2 cellular contexts compared by ENCODE assay signal in genomic region chr2:16034151-16034974, GRCh38.
TF ChIP-seq lines count a peak whose summit lies in the region.

No MANE protein-coding gene starts in this region.

TF ChIP-seq in GM12878, 131 proteins besides CTCF, POLR2A, EP300 and RAD21 (continued from another document):
- TF ChIP-seq, protein P1, sequence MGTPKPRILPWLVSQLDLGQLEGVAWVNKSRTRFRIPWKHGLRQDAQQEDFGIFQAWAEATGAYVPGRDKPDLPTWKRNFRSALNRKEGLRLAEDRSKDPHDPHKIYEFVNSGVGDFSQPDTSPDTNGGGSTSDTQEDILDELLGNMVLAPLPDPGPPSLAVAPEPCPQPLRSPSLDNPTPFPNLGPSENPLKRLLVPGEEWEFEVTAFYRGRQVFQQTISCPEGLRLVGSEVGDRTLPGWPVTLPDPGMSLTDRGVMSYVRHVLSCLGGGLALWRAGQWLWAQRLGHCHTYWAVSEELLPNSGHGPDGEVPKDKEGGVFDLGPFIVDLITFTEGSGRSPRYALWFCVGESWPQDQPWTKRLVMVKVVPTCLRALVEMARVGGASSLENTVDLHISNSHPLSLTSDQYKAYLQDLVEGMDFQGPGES (IDR thresholded peaks at IDR 0.05), result no peak
- no peak for TF ChIP-seq MTA3 (IDR thresholded peaks at IDR 0.05; ENCODE audit: borderline replicate concordance, low read length)
- TF ChIP-seq ZNF384 (IDR thresholded peaks at IDR 0.05; ENCODE audit: borderline replicate concordance, low read depth, low read length), result no peak
- no peak for TF ChIP-seq HDGF (IDR thresholded peaks at IDR 0.05)
- no peak for TF ChIP-seq KLF5 (IDR thresholded peaks at IDR 0.05; ENCODE audit: partially characterized antibody)
- TF ChIP-seq RB1 (IDR thresholded peaks at IDR 0.05; ENCODE audit: borderline replicate concordance), result no peak
- TF ChIP-seq FOXM1 (IDR thresholded peaks at IDR 0.05; ENCODE audit: low read depth, low read length), result no peak

TF ChIP-seq in HepG2, 621 proteins besides CTCF, POLR2A, EP300 and RAD21 (continued from another document):
- TF ChIP-seq, protein P2, sequence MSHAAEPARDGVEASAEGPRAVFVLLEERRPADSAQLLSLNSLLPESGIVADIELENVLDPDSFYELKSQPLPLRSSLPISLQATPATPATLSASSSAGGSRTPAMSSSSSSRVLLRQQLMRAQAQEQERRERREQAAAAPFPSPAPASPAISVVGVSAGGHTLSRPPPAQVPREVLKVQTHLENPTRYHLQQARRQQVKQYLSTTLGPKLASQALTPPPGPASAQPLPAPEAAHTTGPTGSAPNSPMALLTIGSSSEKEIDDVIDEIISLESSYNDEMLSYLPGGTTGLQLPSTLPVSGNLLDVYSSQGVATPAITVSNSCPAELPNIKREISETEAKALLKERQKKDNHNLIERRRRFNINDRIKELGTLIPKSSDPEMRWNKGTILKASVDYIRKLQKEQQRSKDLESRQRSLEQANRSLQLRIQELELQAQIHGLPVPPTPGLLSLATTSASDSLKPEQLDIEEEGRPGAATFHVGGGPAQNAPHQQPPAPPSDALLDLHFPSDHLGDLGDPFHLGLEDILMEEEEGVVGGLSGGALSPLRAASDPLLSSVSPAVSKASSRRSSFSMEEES (CRISPR knock-in tag; IDR thresholded peaks at IDR 0.05), result no peak
- TF ChIP-seq ZNF33B (CRISPR knock-in tag; IDR thresholded peaks at IDR 0.05), result no peak
- TF ChIP-seq TEAD3 (CRISPR knock-in tag; optimal IDR thresholded peaks at IDR 0.05; ENCODE audit: borderline replicate concordance), result peak; percentile 75
- TF ChIP-seq ZBED4 (CRISPR knock-in tag; IDR thresholded peaks at IDR 0.05; ENCODE audit: borderline replicate concordance), result peak; percentile 58; the same call in 1 of the 2 replicates
- TF ChIP-seq RXRB (CRISPR knock-in tag; IDR thresholded peaks at IDR 0.05; ENCODE audit: borderline replicate concordance), result no peak
- TF ChIP-seq, protein P3, sequence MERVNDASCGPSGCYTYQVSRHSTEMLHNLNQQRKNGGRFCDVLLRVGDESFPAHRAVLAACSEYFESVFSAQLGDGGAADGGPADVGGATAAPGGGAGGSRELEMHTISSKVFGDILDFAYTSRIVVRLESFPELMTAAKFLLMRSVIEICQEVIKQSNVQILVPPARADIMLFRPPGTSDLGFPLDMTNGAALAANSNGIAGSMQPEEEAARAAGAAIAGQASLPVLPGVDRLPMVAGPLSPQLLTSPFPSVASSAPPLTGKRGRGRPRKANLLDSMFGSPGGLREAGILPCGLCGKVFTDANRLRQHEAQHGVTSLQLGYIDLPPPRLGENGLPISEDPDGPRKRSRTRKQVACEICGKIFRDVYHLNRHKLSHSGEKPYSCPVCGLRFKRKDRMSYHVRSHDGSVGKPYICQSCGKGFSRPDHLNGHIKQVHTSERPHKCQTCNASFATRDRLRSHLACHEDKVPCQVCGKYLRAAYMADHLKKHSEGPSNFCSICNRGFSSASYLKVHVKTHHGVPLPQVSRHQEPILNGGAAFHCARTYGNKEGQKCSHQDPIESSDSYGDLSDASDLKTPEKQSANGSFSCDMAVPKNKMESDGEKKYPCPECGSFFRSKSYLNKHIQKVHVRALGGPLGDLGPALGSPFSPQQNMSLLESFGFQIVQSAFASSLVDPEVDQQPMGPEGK (CRISPR knock-in tag; IDR thresholded peaks at IDR 0.05), result 0 out of 2 replicates have a peak, but pooled peaks have one; percentile 26
- TF ChIP-seq STAG1 (CRISPR knock-in tag; IDR thresholded peaks at IDR 0.05), result peak; percentile 38
- peak; percentile 44 for TF ChIP-seq XRCC5 (optimal IDR thresholded peaks at IDR 0.05; ENCODE audit: low read length)
